1 cellular context compared by ENCODE assay signal in the genomic region with DNA sequence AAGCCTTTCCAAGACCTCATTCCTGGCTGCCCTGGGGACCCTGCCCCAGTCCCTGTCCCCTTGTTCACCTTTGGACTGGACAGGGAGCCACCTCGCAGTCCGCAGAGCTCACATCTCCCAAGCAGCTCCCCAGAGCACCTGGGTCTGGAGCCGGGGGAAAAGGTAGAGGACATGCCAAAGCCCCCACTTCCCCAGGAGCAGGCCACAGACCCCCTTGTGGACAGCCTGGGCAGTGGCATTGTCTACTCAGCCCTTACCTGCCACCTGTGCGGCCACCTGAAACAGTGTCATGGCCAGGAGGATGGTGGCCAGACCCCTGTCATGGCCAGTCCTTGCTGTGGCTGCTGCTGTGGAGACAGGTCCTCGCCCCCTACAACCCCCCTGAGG.
TF ChIP-seq lines count a peak whose summit lies in the region.

No MANE protein-coding gene starts in this region.

TF ChIP-seq in H1, 55 proteins besides CTCF, POLR2A, EP300 and RAD21:
- TF ChIP-seq EZH2 (IDR thresholded peaks at IDR 0.05; ENCODE audit: low read depth, low read length, severe bottlenecking) (no peak), SP1 (IDR thresholded peaks at IDR 0.05; ENCODE audit: low read depth, low read length) (no peak), PHF8 (conservative IDR thresholded peaks at IDR 0.05; ENCODE audit: low read depth, low read length) (no peak), JUN (IDR thresholded peaks at IDR 0.05; ENCODE audit: low read depth, low read length) (no peak), BACH1 (IDR thresholded peaks at IDR 0.05; ENCODE audit: low read length) (no peak), CEBPB (IDR thresholded peaks at IDR 0.05; ENCODE audit: low read depth, low read length) (no peak), ASH2L (IDR thresholded peaks at IDR 0.05; ENCODE audit: low read length) (no peak), TBP (IDR thresholded peaks at IDR 0.05; ENCODE audit: low read depth, low read length) (no peak), BRCA1 (IDR thresholded peaks at IDR 0.05; ENCODE audit: low read depth, low read length) (no peak), JUND (IDR thresholded peaks at IDR 0.05; ENCODE audit: low read length) (no peak), CHD2 (IDR thresholded peaks at IDR 0.05; ENCODE audit: low read length) (no peak)
